ENCODE assay signal across 11 cellular contexts in genomic region chr16:69171325-69172095, GRCh38. TPM values are rescaled to one million over a fixed set of nuclear protein-coding genes. Genes with fewer than 3 reads are reported as not detected.
DNase-seq lines count a peak whose midpoint lies in the region; ATAC-seq, FAIRE-seq and TF ChIP-seq lines count a peak whose summit lies in the region.
"Had no signal": no experiment of that assay in that cellular context is flagged by ENCODE, and none has a peak within 500 bp of the region (broad histone marks: within the 10 kb centered on the region; RNA-seq: fewer than 3 reads in every experiment).

No MANE protein-coding gene starts in this region.

- no peak overlapping the region for H3K4me3 ChIP-seq in SK-N-MC
- H3K4me3 ChIP-seq in iPS-20b (ENCODE audit: low read length): no peak overlapping the region
- no peak overlapping the region for H3K4me3 ChIP-seq in gastrocnemius medialis

- FAIRE-seq in urothelium cell line (lab: Jason Lieb, UNC): no peak

- H3K36me3 ChIP-seq in SK-N-MC (ENCODE audit: insufficient read depth, low read length): peaks cover 17% of the 10 kb centered on the region
- H3K36me3 ChIP-seq in iPS-20b (ENCODE audit: insufficient read depth, low read depth, low read length): peaks cover 47% of the 10 kb centered on the region
- H3K36me3 ChIP-seq in gastrocnemius medialis: peaks cover 0 to 37% of the 10 kb centered on the region in 2 donors

- peaks cover 4% of the 10 kb centered on the region; the same call in 1 of the 2 replicates for H3K4me1 ChIP-seq in iPS-20b (ENCODE audit: insufficient read depth, low read length)
- H3K4me1 ChIP-seq in gastrocnemius medialis: peaks cover 0 to 12% of the 10 kb centered on the region in 2 donors

- DNase-seq in EH (ENCODE audit: low read depth) (peak; percentile 85), SK-N-MC (ENCODE audit: low read depth, low spot score) (no peak), gastrocnemius medialis (no peak), NCI-H2107 treated with DMSO at 0.1 percent for 48 hours (lab: John Stamatoyannopoulos, UW; ENCODE audit: unreplicated experiment) (no peak), urothelium cell line (ENCODE audit: low spot score) (no peak)
- DNase-seq: left colon, PC-3 had no signal

- H3K9me3 ChIP-seq in SK-N-MC (ENCODE audit: low read depth, low read length) (no peaks in the 10 kb centered on the region), iPS-20b (ENCODE audit: insufficient read depth, low read depth, low read length) (no peaks in the 10 kb centered on the region), gastrocnemius medialis (no peaks in the 10 kb centered on the region)

- no peak for ATAC-seq in gastrocnemius medialis
- no peak for ATAC-seq in GM19324 (IDR thresholded peaks at IDR 0.05; ENCODE audit: low FRiP score, unreplicated experiment)
- ATAC-seq in GM21619 (IDR thresholded peaks at IDR 0.05; ENCODE audit: unreplicated experiment): no peak
- ATAC-seq: left colon, PC-3 had no signal

- intact Hi-C loops in gastrocnemius medialis (cut with DNase I; ENCODE audit: low total_unique reads): loop anchor here (2.0 kb wide), 1 partner anchor 39 kb away; the partner anchor contains the start of genes CHTF8 and UTP4

- H3K27me3 ChIP-seq in iPS-20b (ENCODE audit: insufficient read depth, low read length) (no peaks in the 10 kb centered on the region), gastrocnemius medialis (no peaks in the 10 kb centered on the region)

- H3K9ac ChIP-seq in SK-N-MC (ENCODE audit: insufficient read length): no peak overlapping the region
- peak overlapping the region; percentile 41; the same call in 1 of the 2 replicates for H3K9ac ChIP-seq in iPS-20b (ENCODE audit: low read depth, low read length)
- H3K9ac ChIP-seq: KMS-11 had no signal

- TF ChIP-seq CTCF in gastrocnemius medialis (IDR thresholded peaks at IDR 0.05 in 4 of 5, conservative IDR thresholded peaks at IDR 0.05 in 1 of 5): no peak

- no peak for TF ChIP-seq POLR2A in gastrocnemius medialis (IDR thresholded peaks at IDR 0.05)

- H3K27ac ChIP-seq in SK-N-MC: peak overlapping the region; percentile 80
- H3K27ac ChIP-seq in iPS-20b (ENCODE audit: low read length): peak overlapping the region; percentile 71
- H3K27ac ChIP-seq in gastrocnemius medialis: peak overlapping the region; percentile 19 to 74 (median 59)
- H3K27ac ChIP-seq: KMS-11 had no signal

- in situ Hi-C loops in gastrocnemius medialis (cut with MboI; ENCODE audit: low sequenced_read_pairs in 4 of 4): loop anchor here in 1 of 4 donors (25.0 kb wide), 1 partner anchor 116 kb away; no protein-coding TSS in a partner anchor

RNA-seq across cellular contexts. Expression of gene SNTB2, which starts 15.5 kb away (rescaled TPM):
- total RNA-seq in gastrocnemius medialis: 10 to 100 TPM; 13.3 to 36.8 (median 33.0) TPM

RNA-seq across cellular contexts. Expression of gene UTP4, which starts 39.1 kb away (rescaled TPM):
- total RNA-seq in gastrocnemius medialis: 10 to 100 TPM; 33.1 to 44.2 (median 35.5) TPM

RNA-seq across cellular contexts. Expression of gene CHTF8, which starts 39.1 kb away (rescaled TPM):
- 10 to 100 TPM; 27.3 to 52.3 (median 34.8) TPM for total RNA-seq in gastrocnemius medialis
